8 cellular contexts compared by ENCODE assay signal in the genomic region with DNA sequence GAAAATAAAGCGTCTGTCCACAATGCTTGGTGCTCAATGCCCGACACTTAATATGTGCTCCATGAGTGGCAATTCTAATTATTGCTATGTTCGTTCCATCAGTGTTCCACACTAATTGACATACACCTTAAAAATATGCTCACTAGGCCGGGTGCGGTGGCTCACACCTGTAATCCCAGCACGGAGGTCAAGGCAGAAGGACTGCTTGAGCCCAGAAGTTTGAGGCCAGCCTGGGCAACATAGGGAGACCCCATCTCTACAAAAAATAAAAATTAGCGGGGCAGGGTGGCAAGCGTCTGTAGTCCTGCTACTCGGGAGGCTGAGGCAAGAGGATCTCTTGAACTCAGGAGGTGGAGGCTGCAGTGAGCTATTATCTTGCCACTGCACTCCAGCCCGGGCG. TPM values are rescaled to one million over a fixed set of nuclear protein-coding genes. Genes with fewer than 3 reads are reported as not detected.
DNase-seq lines count a peak whose midpoint lies in the region; ATAC-seq lines count a peak whose summit lies in the region.

No MANE protein-coding gene starts in this region.

- ATAC-seq in activated T-helper 17 cell treated with anti-CD3 and anti-CD28 coated beads, Interleukin-2, amount 50 U/mL, for 72 hours (replicated peaks) = no peak
- ATAC-seq in HG03571 (IDR thresholded peaks at IDR 0.05; ENCODE audit: unreplicated experiment) = no peak

- H3K4me3 Mint-ChIP-seq in T-helper 1 cell treated with Interleukin-12 subunit alpha and Interleukin-12 subunit beta and Interleukin-4 antibody, amounts not matched to agents 30 μg/mL and 1 μg/mL, for 36 hours = peak overlapping the region; percentile 95
- H3K4me3 Mint-ChIP-seq in activated T-helper 17 cell treated with anti-CD3 and anti-CD28 coated beads, Interleukin-2, amount 50 U/mL, for 72 hours = peak overlapping the region; percentile 92

- H3K9ac ChIP-seq in subcutaneous abdominal adipose tissue (ENCODE audit: low read length in 5 of 5) = peak overlapping the region; percentile 56 to 88 (median 85)

- H3K36me3 Mint-ChIP-seq in T-helper 1 cell treated with Interleukin-12 subunit alpha and Interleukin-12 subunit beta and Interleukin-4 antibody, amounts not matched to agents 30 μg/mL and 1 μg/mL, for 36 hours (ENCODE audit: low read depth) = peaks cover 3% of the 10 kb centered on the region
- H3K36me3 Mint-ChIP-seq in activated T-helper 17 cell treated with anti-CD3 and anti-CD28 coated beads, Interleukin-2, amount 50 U/mL, for 72 hours (ENCODE audit: low read depth) = peaks cover 6% of the 10 kb centered on the region

- H3K27ac ChIP-seq in layer of hippocampus (ENCODE audit: low read depth, low read length) (peak overlapping the region; percentile 92), subcutaneous abdominal adipose tissue (ENCODE audit: low read depth, low read length) (no peak overlapping the region)

- H3K4me1 Mint-ChIP-seq in T-helper 1 cell treated with Interleukin-12 subunit alpha and Interleukin-12 subunit beta and Interleukin-4 antibody, amounts not matched to agents 30 μg/mL and 1 μg/mL, for 36 hours (ENCODE audit: low read depth) = peaks cover 25% of the 10 kb centered on the region
- peaks cover 21% of the 10 kb centered on the region for H3K4me1 Mint-ChIP-seq in activated T-helper 17 cell treated with anti-CD3 and anti-CD28 coated beads, Interleukin-2, amount 50 U/mL, for 72 hours

- no peaks in the 10 kb centered on the region for H3K27me3 Mint-ChIP-seq in T-helper 1 cell treated with Interleukin-12 subunit alpha and Interleukin-12 subunit beta and Interleukin-4 antibody, amounts not matched to agents 30 μg/mL and 1 μg/mL, for 36 hours (ENCODE audit: low read depth)
- no peaks in the 10 kb centered on the region for H3K27me3 Mint-ChIP-seq in activated T-helper 17 cell treated with anti-CD3 and anti-CD28 coated beads, Interleukin-2, amount 50 U/mL, for 72 hours

- H3K27me3 ChIP-seq in layer of hippocampus (ENCODE audit: control insufficient read depth, insufficient read depth, low read length) = no peaks in the 10 kb centered on the region
- no peaks in the 10 kb centered on the region for H3K27me3 ChIP-seq in subcutaneous abdominal adipose tissue (ENCODE audit: control insufficient read depth in 5 of 5, insufficient read depth in 4 of 5, low read length in 5 of 5)

- peak overlapping the region; percentile 89 for H3K27ac Mint-ChIP-seq in T-helper 1 cell treated with Interleukin-12 subunit alpha and Interleukin-12 subunit beta and Interleukin-4 antibody, amounts not matched to agents 30 μg/mL and 1 μg/mL, for 36 hours
- peak overlapping the region; percentile 95 for H3K27ac Mint-ChIP-seq in activated T-helper 17 cell treated with anti-CD3 and anti-CD28 coated beads, Interleukin-2, amount 50 U/mL, for 72 hours

- H3K4me3 ChIP-seq in subcutaneous abdominal adipose tissue (ENCODE audit: low read depth in 1 of 5, low read length in 5 of 5) = peak overlapping the region; percentile 66 to 84 (median 79)

- no peaks in the 10 kb centered on the region for H3K9me3 ChIP-seq in subcutaneous abdominal adipose tissue (ENCODE audit: control insufficient read depth in 5 of 5, low read length in 5 of 5)

- no peaks in the 10 kb centered on the region for H3K9me3 Mint-ChIP-seq in T-helper 1 cell treated with Interleukin-12 subunit alpha and Interleukin-12 subunit beta and Interleukin-4 antibody, amounts not matched to agents 30 μg/mL and 1 μg/mL, for 36 hours
- H3K9me3 Mint-ChIP-seq in activated T-helper 17 cell treated with anti-CD3 and anti-CD28 coated beads, Interleukin-2, amount 50 U/mL, for 72 hours = no peaks in the 10 kb centered on the region

- DNase-seq in T-helper 1 cell (no peak), SW 1271 (lab: John Stamatoyannopoulos, UW) (no peak), GDM1 (lab: John Stamatoyannopoulos, UW) (no peak)

- no peaks in the 10 kb centered on the region for H3K36me3 ChIP-seq in subcutaneous abdominal adipose tissue (ENCODE audit: control insufficient read depth in 5 of 5, insufficient read depth in 5 of 5, low read length in 5 of 5)

- peaks cover 7 to 20% (median 17%) of the 10 kb centered on the region in 5 donors for H3K4me1 ChIP-seq in subcutaneous abdominal adipose tissue (ENCODE audit: control insufficient read depth in 5 of 5, insufficient read depth in 5 of 5, low read length in 5 of 5)

RNA-seq across cellular contexts. Expression of gene HECTD4, which starts 0.6 kb away (rescaled TPM):
- 10 to 100 TPM; 30.8 to 33.1 TPM for total RNA-seq in activated T-helper 17 cell treated with anti-CD3 and anti-CD28 coated beads, Interleukin-2, amount 50 U/mL, for 72 hours

RNA-seq across cellular contexts. Expression of gene RPL6, which starts 26.5 kb away (rescaled TPM):
- 1,000 to 10,000 TPM; 1,630 to 2,257 TPM for total RNA-seq in activated T-helper 17 cell treated with anti-CD3 and anti-CD28 coated beads, Interleukin-2, amount 50 U/mL, for 72 hours

RNA-seq across cellular contexts. Expression of gene PTPN11, which starts 35.9 kb away (rescaled TPM):
- total RNA-seq in activated T-helper 17 cell treated with anti-CD3 and anti-CD28 coated beads, Interleukin-2, amount 50 U/mL, for 72 hours = 100 to 1,000 TPM in 1 of 2 donors, 10 to 100 TPM in 1; 95.0 to 119 TPM
